1 cellular context compared by ENCODE assay signal in the genomic region with DNA sequence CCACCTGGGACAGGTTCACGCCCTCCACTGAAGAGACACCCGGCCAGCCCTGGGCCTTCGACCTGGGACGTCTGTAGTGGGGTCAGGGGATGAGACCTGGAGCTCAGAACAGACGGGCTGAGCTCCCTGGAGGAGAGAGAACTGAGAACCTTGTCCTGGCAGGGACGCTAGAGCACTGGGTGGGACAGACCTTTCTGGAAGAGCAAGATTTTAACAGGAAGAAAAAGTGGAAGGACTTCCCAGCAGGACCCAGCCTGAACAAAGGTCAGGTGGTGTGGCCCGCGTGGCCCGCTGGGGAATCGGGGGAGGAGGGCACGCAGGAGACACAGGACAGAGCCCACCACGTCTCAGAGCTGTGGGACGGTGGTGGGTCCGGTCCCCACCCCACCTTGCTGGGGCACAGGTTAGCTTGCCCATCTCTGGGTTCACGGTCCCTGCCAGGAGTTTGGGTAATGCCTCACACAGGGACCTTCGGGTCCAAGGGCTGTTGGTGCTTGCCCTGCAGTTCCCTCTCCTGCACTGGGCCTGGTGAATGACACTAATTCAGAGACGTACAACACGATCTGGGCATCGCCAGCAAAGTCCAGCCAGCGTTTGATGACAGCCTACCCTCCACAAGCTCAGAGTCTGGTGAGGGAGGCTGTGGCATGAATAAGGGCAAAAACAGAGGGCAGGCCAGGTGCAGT.
TF ChIP-seq lines count a peak whose summit lies in the region.

No MANE protein-coding gene starts in this region.

TF ChIP-seq in HEK293, 187 proteins besides CTCF, POLR2A, EP300 and RAD21 (continued from another document):
- TF ChIP-seq, protein P1, sequence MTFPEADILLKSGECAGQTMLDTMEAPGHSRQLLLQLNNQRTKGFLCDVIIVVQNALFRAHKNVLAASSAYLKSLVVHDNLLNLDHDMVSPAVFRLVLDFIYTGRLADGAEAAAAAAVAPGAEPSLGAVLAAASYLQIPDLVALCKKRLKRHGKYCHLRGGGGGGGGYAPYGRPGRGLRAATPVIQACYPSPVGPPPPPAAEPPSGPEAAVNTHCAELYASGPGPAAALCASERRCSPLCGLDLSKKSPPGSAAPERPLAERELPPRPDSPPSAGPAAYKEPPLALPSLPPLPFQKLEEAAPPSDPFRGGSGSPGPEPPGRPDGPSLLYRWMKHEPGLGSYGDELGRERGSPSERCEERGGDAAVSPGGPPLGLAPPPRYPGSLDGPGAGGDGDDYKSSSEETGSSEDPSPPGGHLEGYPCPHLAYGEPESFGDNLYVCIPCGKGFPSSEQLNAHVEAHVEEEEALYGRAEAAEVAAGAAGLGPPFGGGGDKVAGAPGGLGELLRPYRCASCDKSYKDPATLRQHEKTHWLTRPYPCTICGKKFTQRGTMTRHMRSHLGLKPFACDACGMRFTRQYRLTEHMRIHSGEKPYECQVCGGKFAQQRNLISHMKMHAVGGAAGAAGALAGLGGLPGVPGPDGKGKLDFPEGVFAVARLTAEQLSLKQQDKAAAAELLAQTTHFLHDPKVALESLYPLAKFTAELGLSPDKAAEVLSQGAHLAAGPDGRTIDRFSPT (tag by site-specific recombination; IDR thresholded peaks at IDR 0.05): peak; percentile 74
- TF ChIP-seq ZBTB48 (tag by site-specific recombination; IDR thresholded peaks at IDR 0.05) (peak; percentile 65), MZF1 (tag by site-specific recombination; IDR thresholded peaks at IDR 0.05; ENCODE audit: borderline replicate concordance) (no peak), ZNF223 (tag by site-specific recombination; IDR thresholded peaks at IDR 0.05) (no peak), BCL11B (tag by site-specific recombination; IDR thresholded peaks at IDR 0.05; ENCODE audit: low read depth) (0 out of 2 replicates have a peak, but pooled peaks have one; percentile 14), ZNF600 (tag by site-specific recombination; IDR thresholded peaks at IDR 0.05) (peak; percentile 95)
- TF ChIP-seq, protein P2, sequence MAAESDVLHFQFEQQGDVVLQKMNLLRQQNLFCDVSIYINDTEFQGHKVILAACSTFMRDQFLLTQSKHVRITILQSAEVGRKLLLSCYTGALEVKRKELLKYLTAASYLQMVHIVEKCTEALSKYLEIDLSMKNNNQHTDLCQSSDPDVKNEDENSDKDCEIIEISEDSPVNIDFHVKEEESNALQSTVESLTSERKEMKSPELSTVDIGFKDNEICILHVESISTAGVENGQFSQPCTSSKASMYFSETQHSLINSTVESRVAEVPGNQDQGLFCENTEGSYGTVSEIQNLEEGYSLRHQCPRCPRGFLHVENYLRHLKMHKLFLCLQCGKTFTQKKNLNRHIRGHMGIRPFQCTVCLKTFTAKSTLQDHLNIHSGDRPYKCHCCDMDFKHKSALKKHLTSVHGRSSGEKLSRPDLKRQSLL (tag by site-specific recombination; IDR thresholded peaks at IDR 0.05): peak; percentile 48; the same call in 1 of the 2 replicates
TF ChIP-seq in HEK293: peak in this region for 6.
